ENCODE assay signal across 1 cellular context in genomic region chr14:69398053-69398817, GRCh38.
TF ChIP-seq lines count a peak whose summit lies in the region.

Gene ERH, minus strand, starts transcription at chr14:69398299. Its CDS starts 66 bp downstream, at chr14:69398233.
Gene SLC39A9, plus strand, starts transcription at chr14:69398692. Its CDS starts 678 bp downstream, at chr14:69399370.

TF ChIP-seq in K562, 482 proteins besides CTCF, POLR2A, EP300 and RAD21 (continued from another document):
- TF ChIP-seq CBX2 (IDR thresholded peaks at IDR 0.05; ENCODE audit: insufficient read depth, low read length, poor library complexity, severe bottlenecking) (no peak), PREB (CRISPR knock-in tag; IDR thresholded peaks at IDR 0.05) (no peak), ZFX (CRISPR knock-in tag; IDR thresholded peaks at IDR 0.05) (peak; percentile 97), RBFOX2 (IDR thresholded peaks at IDR 0.05; ENCODE audit: low read depth, low read length) (peak; percentile 96), KLF13 (tag; IDR thresholded peaks at IDR 0.05; ENCODE audit: borderline replicate concordance, low read depth) (no peak), ZNF589 (CRISPR knock-in tag; IDR thresholded peaks at IDR 0.05; ENCODE audit: low read depth) (peak; percentile 66; the same call in 1 of the 2 replicates), ZNF778 (CRISPR knock-in tag; IDR thresholded peaks at IDR 0.05) (no peak), ATF1 (CRISPR knock-in tag; IDR thresholded peaks at IDR 0.05) (0 out of 2 replicates have a peak, but pooled peaks have one; percentile 24), ATF1 (tag; IDR thresholded peaks at IDR 0.05) (peak; percentile 97), TOE1 (IDR thresholded peaks at IDR 0.05; ENCODE audit: borderline replicate concordance) (no peak), TOE1 (CRISPR knock-in tag; IDR thresholded peaks at IDR 0.05; ENCODE audit: borderline replicate concordance, low read depth) (0 out of 2 replicates have a peak, but pooled peaks have one; percentile 37), LARP7 (IDR thresholded peaks at IDR 0.05) (no peak), HDAC8 (tag; IDR thresholded peaks at IDR 0.05) (peak; percentile 84; the same call in 1 of the 2 replicates), RREB1 (CRISPR knock-in tag; IDR thresholded peaks at IDR 0.05) (no peak), NKRF (IDR thresholded peaks at IDR 0.05; ENCODE audit: borderline replicate concordance) (peak; percentile 86; the same call in 1 of the 2 replicates), TEAD4 (IDR thresholded peaks at IDR 0.05; ENCODE audit: low read length) (peak; percentile 14; the same call in 1 of the 2 replicates), TEAD4 (CRISPR knock-in tag; IDR thresholded peaks at IDR 0.05; ENCODE audit: borderline replicate concordance) (no peak), ELF2 (CRISPR knock-in tag; IDR thresholded peaks at IDR 0.05) (peak; percentile 91), GMEB1 (CRISPR knock-in tag; IDR thresholded peaks at IDR 0.05) (peak; percentile 52), XRCC3 (IDR thresholded peaks at IDR 0.05) (no peak), MLLT1 (IDR thresholded peaks at IDR 0.05) (no peak), TAF15 (IDR thresholded peaks at IDR 0.05; ENCODE audit: low read depth, low read length) (no peak), TCFL5 (CRISPR knock-in tag; conservative IDR thresholded peaks at IDR 0.05) (no peak), NELFE (IDR thresholded peaks at IDR 0.05; ENCODE audit: insufficient read depth, insufficient read length) (no peak), STAT6 (CRISPR knock-in tag; IDR thresholded peaks at IDR 0.05) (no peak), MLX (CRISPR knock-in tag; conservative IDR thresholded peaks at IDR 0.05) (no peak), STAT5A (IDR thresholded peaks at IDR 0.05; ENCODE audit: borderline replicate concordance, low read length) (no peak), EHMT2 (IDR thresholded peaks at IDR 0.05) (peak; percentile 84), FOXA1 (IDR thresholded peaks at IDR 0.05; ENCODE audit: borderline replicate concordance) (no peak), ZNF76 (CRISPR knock-in tag; IDR thresholded peaks at IDR 0.05; ENCODE audit: borderline replicate concordance) (no peak), PTBP1 (IDR thresholded peaks at IDR 0.05; ENCODE audit: low read depth, low read length) (no peak), CGGBP1 (CRISPR knock-in tag; IDR thresholded peaks at IDR 0.05) (no peak), E2F5 (CRISPR knock-in tag; IDR thresholded peaks at IDR 0.05) (no peak), HDAC3 (IDR thresholded peaks at IDR 0.05; ENCODE audit: borderline replicate concordance, partially characterized antibody) (no peak), SMARCA4 (IDR thresholded peaks at IDR 0.05) (no peak), ELF1 (tag; IDR thresholded peaks at IDR 0.05) (peak; percentile 99), ZBTB33 (CRISPR knock-in tag; IDR thresholded peaks at IDR 0.05) (no peak), ZNF57 (CRISPR knock-in tag; IDR thresholded peaks at IDR 0.05) (no peak), MCM5 (IDR thresholded peaks at IDR 0.05; ENCODE audit: low read depth) (no peak)
